9 cellular contexts compared by ENCODE assay signal in the genomic region with DNA sequence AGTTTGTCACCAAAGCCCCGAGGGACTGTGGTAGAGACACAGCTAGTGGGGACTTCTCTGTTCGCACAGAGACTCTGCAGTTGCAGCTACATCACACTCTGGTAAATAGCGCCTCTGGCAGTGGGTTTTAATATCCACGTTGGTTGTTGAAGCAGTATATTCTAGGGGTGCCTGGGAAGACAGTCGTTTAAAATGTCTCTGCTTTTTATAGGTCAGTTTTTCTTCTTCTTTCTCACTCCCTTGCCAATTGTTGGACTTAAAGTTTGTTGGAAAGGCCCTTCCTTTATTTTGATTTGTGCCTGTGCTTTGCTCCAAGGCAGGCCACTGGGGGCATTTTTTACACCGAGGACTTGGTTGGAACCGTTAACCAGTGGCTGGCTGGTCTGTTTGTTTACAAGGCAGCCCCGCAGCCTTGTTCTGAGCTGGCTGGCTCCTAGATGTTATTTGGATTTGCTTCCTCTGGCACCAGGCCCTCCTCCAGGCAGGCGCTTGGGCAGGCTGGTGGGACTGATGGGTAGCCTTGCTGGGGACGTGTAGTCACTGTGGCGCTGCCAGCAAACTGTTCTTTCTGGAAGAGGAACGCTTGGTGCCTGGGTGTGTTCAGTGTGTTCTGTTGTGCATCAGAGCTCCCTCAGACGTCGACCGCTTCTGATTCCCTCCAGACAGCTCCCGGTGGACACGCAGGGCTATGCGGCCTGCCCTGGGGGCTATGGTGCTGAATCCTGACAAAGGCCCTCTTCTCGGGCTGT.
DNase-seq lines count a peak whose midpoint lies in the region; ATAC-seq, FAIRE-seq and TF ChIP-seq lines count a peak whose summit lies in the region.
"Had no signal": no experiment of that assay in that cellular context is flagged by ENCODE, and none has a peak within 500 bp of the region (broad histone marks: within the 10 kb centered on the region; RNA-seq: fewer than 3 reads in every experiment).

No MANE protein-coding gene starts in this region.

- 82 to 84% methylated on average over 19 of the region's 19 CpGs for WGBS in pancreas, 2 donors

- H3K27me3 Mint-ChIP-seq in neural progenitor cell (ENCODE audit: insufficient read depth, low read depth), result no peaks in the 10 kb centered on the region

- no peaks in the 10 kb centered on the region for H3K9me3 ChIP-seq in neural progenitor cell (ENCODE audit: low read depth)
- no peaks in the 10 kb centered on the region for H3K9me3 ChIP-seq in pancreas

- TF ChIP-seq CTCF in choroid plexus epithelial cell (conservative IDR thresholded peaks at IDR 0.05; ENCODE audit: low read depth, low read length) (peak; percentile 31), neural progenitor cell (IDR thresholded peaks at IDR 0.05) (peak; percentile 8), pancreas (IDR thresholded peaks at IDR 0.05) (no peak)

- no peak overlapping the region for H3K4me3 Mint-ChIP-seq in neural progenitor cell

- H3K27me3 ChIP-seq in neural progenitor cell (no peaks in the 10 kb centered on the region), pancreas (no peaks in the 10 kb centered on the region)

- peaks cover 14% of the 10 kb centered on the region for H4K20me1 ChIP-seq in neural progenitor cell (ENCODE audit: low read depth)

- H3K4me2 ChIP-seq in neural progenitor cell, result no peak overlapping the region

- intact Hi-C loops in pancreas (cut with DNase I), result no loop called here

- H3F3A ChIP-seq in neural progenitor cell (ENCODE audit: low read depth), result peaks cover 13% of the 10 kb centered on the region

- H3K36me3 Mint-ChIP-seq in neural progenitor cell, result peaks cover 13% of the 10 kb centered on the region

- DNase-seq in COLO829 (ENCODE audit: low spot score) (peak; percentile 74), NCI-H1694 treated with DMSO at 0.1 percent for 48 hours (lab: John Stamatoyannopoulos, UW) (peak; percentile 75), choroid plexus epithelial cell (ENCODE audit: low read depth) (no peak), neural progenitor cell (ENCODE audit: low spot score) (peak; percentile 57), glomerular visceral epithelial cell (ENCODE audit: extremely low spot score) (no peak), pancreas (no peak)

- H2AFZ ChIP-seq in neural progenitor cell (replicated peaks), result no peak overlapping the region
- H2AFZ ChIP-seq: parathyroid adenoma had no signal

- no peak overlapping the region for H3K9ac ChIP-seq in neural progenitor cell
- H3K9ac ChIP-seq: parathyroid adenoma had no signal

- H3K4me1 ChIP-seq in neural progenitor cell (peaks cover 20% of the 10 kb centered on the region), pancreas (no peaks in the 10 kb centered on the region)
- H3K4me1 ChIP-seq: parathyroid adenoma had no signal

- H3K27ac ChIP-seq in neural progenitor cell (peak overlapping the region; percentile 50), pancreas (no peak overlapping the region)
- H3K27ac ChIP-seq: parathyroid adenoma had no signal

- ATAC-seq in GM21529 (IDR thresholded peaks at IDR 0.05; ENCODE audit: unreplicated experiment), result no peak
- no peak for ATAC-seq in pancreas
- no peak for ATAC-seq in HG03342 (IDR thresholded peaks at IDR 0.05; ENCODE audit: unreplicated experiment)

- H3K4me3 ChIP-seq in choroid plexus epithelial cell (ENCODE audit: low read depth, low read length) (no peak overlapping the region), neural progenitor cell (no peak overlapping the region), pancreas (no peak overlapping the region)

- H3K79me2 ChIP-seq in neural progenitor cell (ENCODE audit: low read depth), result no peaks in the 10 kb centered on the region

- no peak overlapping the region for H3K27ac Mint-ChIP-seq in neural progenitor cell

- H3K9me3 Mint-ChIP-seq in neural progenitor cell, result no peaks in the 10 kb centered on the region

- H3K4me1 Mint-ChIP-seq in neural progenitor cell, result peaks cover 41% of the 10 kb centered on the region

- no peaks in the 10 kb centered on the region for H3K36me3 ChIP-seq in neural progenitor cell
- no peaks in the 10 kb centered on the region for H3K36me3 ChIP-seq in pancreas

- FAIRE-seq in pancreas (lab: Jason Lieb, UNC), result no peak

Comparison
In these comparisons a context has a peak if more than half of its experiments do, and no peak if none do; other contexts are left out.
1. DNase-seq: peak in COLO829 (single experiment), NCI-H1694 treated with DMSO at 0.1 percent for 48 hours (single experiment) and neural progenitor cell (single experiment); none in choroid plexus epithelial cell (single experiment), glomerular visceral epithelial cell (single experiment) and pancreas (0 of 6).
2. CTCF ChIP-seq: peak in choroid plexus epithelial cell (single experiment) and neural progenitor cell (single experiment); none in pancreas (0 of 4).